1 cellular context compared by ENCODE assay signal in genomic region chr16:67445913-67446907, GRCh38.
TF ChIP-seq lines count a peak whose summit lies in the region.

No MANE protein-coding gene starts in this region.

TF ChIP-seq in HepG2, 621 proteins besides CTCF, POLR2A, EP300 and RAD21 (continued from another document and continues in another):
- TF ChIP-seq KDM1A (CRISPR knock-in tag; IDR thresholded peaks at IDR 0.05) (peak; percentile 27; the same call in 1 of the 2 replicates), ZMYM2 (CRISPR knock-in tag; IDR thresholded peaks at IDR 0.05) (no peak), ZNF563 (CRISPR knock-in tag; IDR thresholded peaks at IDR 0.05) (0 out of 2 replicates have a peak, but pooled peaks have one; percentile 24), AHDC1 (CRISPR knock-in tag; IDR thresholded peaks at IDR 0.05; ENCODE audit: borderline replicate concordance) (peak; percentile 51; the same call in 1 of the 2 replicates), ZNF326 (CRISPR knock-in tag; IDR thresholded peaks at IDR 0.05; ENCODE audit: borderline replicate concordance) (0 out of 2 replicates have a peak, but pooled peaks have one; percentile 47), ZNF292 (CRISPR knock-in tag; IDR thresholded peaks at IDR 0.05; ENCODE audit: borderline replicate concordance, low read depth) (peak; percentile 96), TBX3 (IDR thresholded peaks at IDR 0.05; ENCODE audit: borderline replicate concordance) (peak; percentile 47; the same call in 1 of the 2 replicates), PRDM10 (CRISPR knock-in tag; IDR thresholded peaks at IDR 0.05; ENCODE audit: low read depth) (peak; percentile 26; the same call in 1 of the 2 replicates), PHF20 (CRISPR knock-in tag; IDR thresholded peaks at IDR 0.05) (peak; percentile 36; the same call in 1 of the 2 replicates), SOX6 (IDR thresholded peaks at IDR 0.05) (no peak), SOX6 (CRISPR knock-in tag; IDR thresholded peaks at IDR 0.05) (peak; percentile 87), ESRRA (CRISPR knock-in tag; IDR thresholded peaks at IDR 0.05; ENCODE audit: low read depth) (peak; percentile 92), HNF4A (CRISPR knock-in tag; IDR thresholded peaks at IDR 0.05) (peak; percentile 94), TFAP4 (IDR thresholded peaks at IDR 0.05; ENCODE audit: borderline replicate concordance, low read depth) (peak; percentile 57; the same call in 1 of the 2 replicates), RFX3 (CRISPR knock-in tag; IDR thresholded peaks at IDR 0.05) (no peak), ZBTB14 (CRISPR knock-in tag; IDR thresholded peaks at IDR 0.05) (no peak), ZNF446 (CRISPR knock-in tag; IDR thresholded peaks at IDR 0.05) (peak; percentile 31; the same call in 1 of the 2 replicates), ZNF276 (CRISPR knock-in tag; IDR thresholded peaks at IDR 0.05; ENCODE audit: low read depth) (no peak; the same call in 1 of the 2 replicates), ZNF773 (CRISPR knock-in tag; IDR thresholded peaks at IDR 0.05; ENCODE audit: borderline replicate concordance) (0 out of 2 replicates have a peak, but pooled peaks have one; percentile 20), NFE2L1 (CRISPR knock-in tag; IDR thresholded peaks at IDR 0.05; ENCODE audit: borderline replicate concordance) (peak; percentile 19; the same call in 1 of the 2 replicates), MXD1 (CRISPR knock-in tag; IDR thresholded peaks at IDR 0.05) (peak; percentile 79; the same call in 1 of the 2 replicates), ZNF574 (CRISPR knock-in tag; IDR thresholded peaks at IDR 0.05) (peak; percentile 59), ZSCAN21 (CRISPR knock-in tag; IDR thresholded peaks at IDR 0.05; ENCODE audit: borderline replicate concordance) (peak; percentile 73; the same call in 1 of the 2 replicates), ZFP91 (CRISPR knock-in tag; IDR thresholded peaks at IDR 0.05; ENCODE audit: borderline replicate concordance) (0 out of 2 replicates have a peak, but pooled peaks have one; percentile 76), UBTF (CRISPR knock-in tag; IDR thresholded peaks at IDR 0.05) (peak; percentile 62)
